15 cellular contexts compared by ENCODE assay signal in the genomic region with DNA sequence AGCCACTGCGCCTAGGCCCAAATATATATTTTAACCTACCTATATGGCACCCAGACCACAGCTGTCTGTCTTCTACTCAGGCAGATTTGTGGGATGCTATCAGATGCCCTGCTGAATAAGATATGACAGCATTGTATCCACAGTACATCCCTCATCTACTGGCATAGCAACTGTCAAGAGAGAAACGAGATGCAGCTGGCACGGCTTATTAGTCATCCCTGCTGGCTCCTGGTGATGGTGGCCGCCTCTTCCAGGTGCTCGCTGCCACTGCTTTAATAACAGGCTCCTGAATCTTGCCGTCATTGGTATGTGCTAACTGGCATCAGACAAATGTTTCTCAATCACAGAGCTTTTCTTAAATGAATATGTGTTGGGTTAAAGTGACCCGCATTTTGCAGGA. TPM values are rescaled to one million over a fixed set of nuclear protein-coding genes. Genes with fewer than 3 reads are reported as not detected.
DNase-seq lines count a peak whose midpoint lies in the region; ATAC-seq and TF ChIP-seq lines count a peak whose summit lies in the region.
"Had no signal": no experiment of that assay in that cellular context is flagged by ENCODE, and none has a peak within 500 bp of the region (broad histone marks: within the 10 kb centered on the region; RNA-seq: fewer than 3 reads in every experiment).

No MANE protein-coding gene starts in this region.

- intact Hi-C loops in activated B cell treated with CpG ODN at 0.5 μM for 24 hours (cut with micrococcal nuclease) = no loop called here

- H3K27ac Mint-ChIP-seq in IgD-negative memory B cell = peak overlapping the region; percentile 19 to 69 (median 46)
- H3K27ac Mint-ChIP-seq in activated B cell treated with CpG ODN at 0.5 μM for 24 hours = peak overlapping the region; percentile 84
- H3K27ac Mint-ChIP-seq: activated naive CD4-positive, alpha-beta T cell treated with anti-CD3 and anti-CD28 coated beads, Interleukin-2, amount 10 ng/mL, durations not matched to agents 7 days and 5 days had no signal

- POLR2A ChIA-PET in activated B cell treated with CpG ODN at 0.5 μM for 24 hours (lab: Charles Lee) = interaction anchor here (0.6 to 10.5 kb wide), 4 partner anchors 9 to 62 kb away, joined by 3 to 365 read pairs (median 5); partner anchors contain the start of gene B4GALT1

- peaks cover 45 to 70% (median 62%) of the 10 kb centered on the region in 3 donors for H3K4me1 Mint-ChIP-seq in IgD-negative memory B cell
- peaks cover 96% of the 10 kb centered on the region for H3K4me1 Mint-ChIP-seq in activated B cell treated with CpG ODN at 0.5 μM for 24 hours

- H3K36me3 ChIP-seq in BLaER1 treated with 17β-estradiol and CSF1 and Interleukin-3, amounts not matched to agents 10 nM and 100 nM = peaks cover 52 to 73% (median 62%) of the 10 kb centered on the region in 11 experiments

- ATAC-seq in activated B cell treated with CpG ODN at 0.5 μM for 24 hours (ENCODE audit: low read depth) (no peak), HG03175 (IDR thresholded peaks at IDR 0.05; ENCODE audit: unreplicated experiment) (no peak)

- H3K27me3 Mint-ChIP-seq in IgD-negative memory B cell = peaks cover 4% of the 10 kb centered on the region
- no peaks in the 10 kb centered on the region for H3K27me3 Mint-ChIP-seq in activated B cell treated with CpG ODN at 0.5 μM for 24 hours
- H3K27me3 Mint-ChIP-seq: activated naive CD4-positive, alpha-beta T cell treated with anti-CD3 and anti-CD28 coated beads, Interleukin-2, amount 10 ng/mL, durations not matched to agents 7 days and 5 days had no signal

- CTCF ChIA-PET in activated B cell treated with CpG ODN at 0.5 μM for 24 hours (lab: Charles Lee) = interaction anchor here (0.6 to 1.5 kb wide), 2 partner anchors 8 to 93 kb away, joined by 3 to 7 read pairs; no protein-coding TSS in a partner anchor

- peak overlapping the region in 10 of 11 experiments; percentile 15 to 95 (median 90); a peak in 17 of 22 replicates for H3K4me2 ChIP-seq in BLaER1 treated with 17β-estradiol and CSF1 and Interleukin-3, amounts not matched to agents 10 nM and 100 nM

- H3K27ac ChIP-seq in BLaER1 treated with 17β-estradiol and CSF1 and Interleukin-3, amounts not matched to agents 10 nM and 100 nM = peak overlapping the region in 5 of 11 experiments; percentile 87 to 96 (median 93); a peak in 8 of 22 replicates
- H3K27ac ChIP-seq: brain microvascular endothelial cell had no signal

- H3K9me3 ChIP-seq in BLaER1 treated with 17β-estradiol and CSF1 and Interleukin-3, amounts not matched to agents 10 nM and 100 nM (replicated peaks in 1 of 11) = no peaks in the 10 kb centered on the region

- H3K4me3 Mint-ChIP-seq in IgD-negative memory B cell (no peak overlapping the region), activated B cell treated with CpG ODN at 0.5 μM for 24 hours (no peak overlapping the region)
- H3K4me3 Mint-ChIP-seq: activated naive CD4-positive, alpha-beta T cell treated with anti-CD3 and anti-CD28 coated beads, Interleukin-2, amount 10 ng/mL, durations not matched to agents 7 days and 5 days had no signal

- H3K9ac ChIP-seq in BLaER1 treated with 17β-estradiol and CSF1 and Interleukin-3, amounts not matched to agents 10 nM and 100 nM = peak overlapping the region in 2 of 11 experiments; percentile 2 to 15; a peak in 2 of 22 replicates

- peak; percentile 4 for DNase-seq in activated B cell treated with CpG ODN at 0.5 μM for 24 hours
- peak; percentile 84 for DNase-seq in myocyte (ENCODE audit: low read depth)
- DNase-seq in DMS79 treated with DMSO at 0.1 percent for 48 hours (lab: John Stamatoyannopoulos, UW) = no peak
- DNase-seq in NCI-H1105 treated with DMSO at 0.1 percent for 48 hours (lab: John Stamatoyannopoulos, UW) = no peak
- DNase-seq in AML-193 (lab: John Stamatoyannopoulos, UW) = no peak
- DNase-seq: activated CD8-positive, alpha-beta memory T cell treated with anti-CD3 and anti-CD28 coated beads for 24 hours; activated naive CD4-positive, alpha-beta T cell treated with anti-CD3 and anti-CD28 coated beads, Interleukin-2, amount 10 ng/mL, durations not matched to agents 7 days and 5 days; brain microvascular endothelial cell; EL; kidney; NCI-H524; Right ventricle myocardium superior had no signal

- H3K36me3 Mint-ChIP-seq in IgD-negative memory B cell (peaks cover 8% of the 10 kb centered on the region), activated B cell treated with CpG ODN at 0.5 μM for 24 hours (ENCODE audit: low read depth) (peaks cover 82% of the 10 kb centered on the region)

- H3K9me3 Mint-ChIP-seq in IgD-negative memory B cell = no peaks in the 10 kb centered on the region
- H3K9me3 Mint-ChIP-seq in activated B cell treated with CpG ODN at 0.5 μM for 24 hours = no peaks in the 10 kb centered on the region
- H3K9me3 Mint-ChIP-seq: activated naive CD4-positive, alpha-beta T cell treated with anti-CD3 and anti-CD28 coated beads, Interleukin-2, amount 10 ng/mL, durations not matched to agents 7 days and 5 days had no signal

- H3K4me1 ChIP-seq in BLaER1 treated with 17β-estradiol and CSF1 and Interleukin-3, amounts not matched to agents 10 nM and 100 nM = peaks cover 83 to 100% (median 95%) of the 10 kb centered on the region in 10 experiments

- no peak for TF ChIP-seq CTCF in activated B cell treated with CpG ODN at 0.5 μM for 24 hours (IDR thresholded peaks at IDR 0.05)

- no peak overlapping the region for H3K4me3 ChIP-seq in BLaER1 treated with 17β-estradiol and CSF1 and Interleukin-3, amounts not matched to agents 10 nM and 100 nM

- peaks cover 0 to 98% (median 0%) of the 10 kb centered on the region in 11 experiments; a peak in 8 of 22 replicates for H4K20me1 ChIP-seq in BLaER1 treated with 17β-estradiol and CSF1 and Interleukin-3, amounts not matched to agents 10 nM and 100 nM

- H3K27me3 ChIP-seq in BLaER1 treated with 17β-estradiol and CSF1 and Interleukin-3, amounts not matched to agents 10 nM and 100 nM = no peaks in the 10 kb centered on the region
- H3K27me3 ChIP-seq: brain microvascular endothelial cell had no signal

RNA-seq across cellular contexts. Expression of gene B4GALT1, which starts 34.0 kb away (rescaled TPM):
- 55.1 TPM for polyA plus RNA-seq in IgD-negative memory B cell
- total RNA-seq in activated B cell treated with CpG ODN at 0.5 μM for 24 hours (111 and 118 TPM in 2 replicates), myocyte (36.5 and 39.4 TPM in 2 replicates)
- polyA plus RNA-seq in myocyte (2012) = 118 TPM

RNA-seq across cellular contexts. Expression of gene SMU1, which starts 56.7 kb away (rescaled TPM):
- polyA plus RNA-seq in IgD-negative memory B cell = 19.3 TPM
- total RNA-seq in activated B cell treated with CpG ODN at 0.5 μM for 24 hours (26.8 and 28.1 TPM in 2 replicates), myocyte (19.6 and 20.3 TPM in 2 replicates)
- polyA plus RNA-seq in myocyte (2012) = 11.8 TPM

Comparison
In these comparisons a context has a peak if more than half of its experiments do, and no peak if none do; other contexts are left out.
1. DNase-seq: peak in activated B cell treated with CpG ODN at 0.5 μM for 24 hours (single experiment) and myocyte (single experiment); none in DMS79 treated with DMSO at 0.1 percent for 48 hours (single experiment), NCI-H1105 treated with DMSO at 0.1 percent for 48 hours (single experiment) and AML-193 (0 of 2).